ENCODE assay signal across 17 cellular contexts in genomic region chr5:98605010-98605425, GRCh38.
DNase-seq lines count a peak whose midpoint lies in the region; TF ChIP-seq lines count a peak whose summit lies in the region.
"Had no signal": no experiment of that assay in that cellular context is flagged by ENCODE, and none has a peak within 500 bp of the region (broad histone marks: within the 10 kb centered on the region; RNA-seq: fewer than 3 reads in every experiment).

No MANE protein-coding gene starts in this region.

- peaks cover 17% of the 10 kb centered on the region for H3K4me1 ChIP-seq in adipocyte (ENCODE audit: control insufficient read depth, insufficient read depth, low read length)
- H3K4me1 ChIP-seq: tibial artery had no signal

- no peaks in the 10 kb centered on the region for H3K27me3 ChIP-seq in adipocyte (replicated peaks; ENCODE audit: control insufficient read depth, insufficient read depth, low read length)
- H3K27me3 ChIP-seq: BLaER1 treated with 17β-estradiol and CSF1 and Interleukin-3, amounts not matched to agents 10 nM and 100 nM; tibial artery had no signal

- no peaks in the 10 kb centered on the region for H3K36me3 ChIP-seq in adipocyte (ENCODE audit: control insufficient read depth, insufficient read depth, low read length, severe bottlenecking)
- H3K36me3 ChIP-seq: BLaER1 treated with 17β-estradiol and CSF1 and Interleukin-3, amounts not matched to agents 10 nM and 100 nM; tibial artery; WERI-Rb-1 had no signal

- H3K4me3 ChIP-seq in Jurkat, Clone E6-1 (ENCODE audit: low read length) = no peak overlapping the region
- no peak overlapping the region for H3K4me3 ChIP-seq in adipocyte (ENCODE audit: low read length)
- H3K4me3 ChIP-seq: BLaER1 treated with 17β-estradiol and CSF1 and Interleukin-3, amounts not matched to agents 10 nM and 100 nM; mucosa of descending colon; PC-9; tibial artery had no signal

- DNase-seq in Jurkat, Clone E6-1 (ENCODE audit: low read depth, low spot score) = peak; percentile 77
- peak; percentile 13 for DNase-seq in adipocyte (ENCODE audit: low read depth)
- peak; percentile 41 for DNase-seq in kidney tubule cell (ENCODE audit: low spot score)
- DNase-seq in smooth muscle cell of the brain vasculature (ENCODE audit: low read depth, low spot score) = peak; percentile 73
- DNase-seq in erythroblast (lab: John Stamatoyannopoulos, UW) = no peak
- DNase-seq in GM10266 (ENCODE audit: extremely low spot score) = no peak
- DNase-seq in HK-2 (ENCODE audit: unreplicated experiment) = no peak
- DNase-seq: activated naive CD4-positive, alpha-beta T cell treated with Interleukin-2 at 50 U/mL for 16 hours; DMS79 treated with DMSO at 0.1 percent for 48 hours; effector memory CD4-positive, alpha-beta T cell; mucosa of descending colon; NCI-H226; PC-9; stimulated activated CD8-positive, alpha-beta memory T cell treated with anti-CD3 and anti-CD28 coated beads, Interleukin-4, amount 100 ng/mL, for 48 hours; tibial artery; WERI-Rb-1 had no signal

- H3K9ac ChIP-seq in adipocyte (ENCODE audit: low read length) = no peak overlapping the region
- H3K9ac ChIP-seq: BLaER1 treated with 17β-estradiol and CSF1 and Interleukin-3, amounts not matched to agents 10 nM and 100 nM had no signal

- H3K9me3 ChIP-seq in adipocyte (ENCODE audit: control insufficient read depth, low read length) = no peaks in the 10 kb centered on the region
- H3K9me3 ChIP-seq: tibial artery had no signal

- no peak for TF ChIP-seq POLR2A in erythroblast (IDR thresholded peaks at IDR 0.05; ENCODE audit: low read length)

- no peak for TF ChIP-seq CTCF in GM10266 (IDR thresholded peaks at IDR 0.05; ENCODE audit: control insufficient read depth, insufficient read depth, low read depth, missing control alignments)

Comparison
In these comparisons a context has a peak if more than half of its experiments do, and no peak if none do; other contexts are left out.
1. DNase-seq: peak in Jurkat, Clone E6-1 (single experiment), adipocyte (single experiment), kidney tubule cell (single experiment) and smooth muscle cell of the brain vasculature (single experiment); none in erythroblast (0 of 2), GM10266 (single experiment) and HK-2 (single experiment).